ENCODE assay signal across 23 cellular contexts in the genomic region with DNA sequence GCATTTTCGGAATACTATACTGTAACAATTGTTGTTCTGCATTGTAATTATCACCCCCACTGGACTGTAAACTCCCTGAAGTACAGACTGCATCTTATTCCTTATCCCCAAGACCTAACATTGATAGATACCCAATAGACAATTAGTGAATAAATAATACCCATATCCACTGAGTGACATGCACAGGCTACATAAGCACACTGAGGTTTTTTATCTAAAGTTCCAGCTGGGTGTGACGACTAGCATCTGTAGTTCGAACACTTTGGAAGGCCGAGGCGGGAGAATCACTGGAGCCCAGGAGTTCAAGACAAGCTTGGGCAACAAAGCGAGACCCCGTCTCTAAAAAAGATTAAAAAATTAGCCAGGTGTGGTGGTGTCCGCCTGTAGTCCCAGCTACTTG. TPM values are rescaled to one million over a fixed set of nuclear protein-coding genes. Genes with fewer than 3 reads are reported as not detected.
DNase-seq lines count a peak whose midpoint lies in the region; ATAC-seq and TF ChIP-seq lines count a peak whose summit lies in the region.
"Had no signal": no experiment of that assay in that cellular context is flagged by ENCODE, and none has a peak within 500 bp of the region (broad histone marks: within the 10 kb centered on the region; RNA-seq: fewer than 3 reads in every experiment).

No MANE protein-coding gene starts in this region.

- H3K9me3 ChIP-seq in BLaER1 = peaks cover 5% of the 10 kb centered on the region; the same call in 1 of the 2 replicates
- no peaks in the 10 kb centered on the region for H3K9me3 ChIP-seq in upper lobe of left lung
- H3K9me3 ChIP-seq: pancreas had no signal

- no peaks in the 10 kb centered on the region for H3K9me3 Mint-ChIP-seq in HFFc6
- H3K9me3 Mint-ChIP-seq in WTC11 = no peaks in the 10 kb centered on the region
- no peaks in the 10 kb centered on the region for H3K9me3 Mint-ChIP-seq in nephron
- H3K9me3 Mint-ChIP-seq: activated B cell treated with CpG ODN at 0.5 μM for 24 hours; T-helper 1 cell treated with Interleukin-12 subunit alpha and Interleukin-12 subunit beta and Interleukin-4 antibody, amounts not matched to agents 30 μg/mL and 1 μg/mL, for 36 hours had no signal

- H3K9ac ChIP-seq in BLaER1 = peak overlapping the region; percentile 99; the same call in 1 of the 2 replicates

- no peak overlapping the region for H3K27ac ChIP-seq in BLaER1
- H3K27ac ChIP-seq in upper lobe of left lung = no peak overlapping the region
- H3K27ac ChIP-seq: skin epidermis had no signal

- H3K4me1 ChIP-seq in BLaER1 (peaks cover 25% of the 10 kb centered on the region), upper lobe of left lung (peaks cover 16 to 32% (median 25%) of the 10 kb centered on the region in 4 donors)

- peak overlapping the region; percentile 94 for H3K4me2 ChIP-seq in BLaER1

- no peaks in the 10 kb centered on the region for H3K27me3 ChIP-seq in BLaER1
- no peaks in the 10 kb centered on the region for H3K27me3 ChIP-seq in upper lobe of left lung
- H3K27me3 ChIP-seq: pancreas had no signal

- H3K27me3 Mint-ChIP-seq in HFFc6 (ENCODE audit: insufficient read depth) = peaks cover 2% of the 10 kb centered on the region; the same call in 1 of the 2 replicates
- no peaks in the 10 kb centered on the region for H3K27me3 Mint-ChIP-seq in WTC11 (ENCODE audit: low read depth)
- no peaks in the 10 kb centered on the region for H3K27me3 Mint-ChIP-seq in nephron (ENCODE audit: low read depth)
- H3K27me3 Mint-ChIP-seq: activated B cell treated with CpG ODN at 0.5 μM for 24 hours had no signal

- H3K4me1 Mint-ChIP-seq in HFFc6 (ENCODE audit: low read depth) (peaks cover 58% of the 10 kb centered on the region), WTC11 (peaks cover 50% of the 10 kb centered on the region), nephron (peaks cover 42% of the 10 kb centered on the region)

- H3K4me3 Mint-ChIP-seq in HFFc6 (peak overlapping the region; percentile 8; the same call in 1 of the 2 replicates), WTC11 (peak overlapping the region; percentile 96), nephron (peak overlapping the region; percentile 14 to 33 (median 31))

- H3K27ac Mint-ChIP-seq in HFFc6 = no peak overlapping the region
- peak overlapping the region; percentile 6; the same call in 1 of the 2 replicates for H3K27ac Mint-ChIP-seq in WTC11
- peak overlapping the region in 1 of 3 experiments; percentile 2 for H3K27ac Mint-ChIP-seq in nephron
- H3K27ac Mint-ChIP-seq: activated B cell treated with CpG ODN at 0.5 μM for 24 hours; T-helper 1 cell treated with Interleukin-12 subunit alpha and Interleukin-12 subunit beta and Interleukin-4 antibody, amounts not matched to agents 30 μg/mL and 1 μg/mL, for 36 hours had no signal

- TF ChIP-seq EP300 in upper lobe of left lung (IDR thresholded peaks at IDR 0.05) = no peak

- WGBS in upper lobe of left lung, 2 donors = 97 to 99% methylated on average over 8 of the region's 8 CpGs

- ATAC-seq in WTC11 = no peak
- ATAC-seq in upper lobe of left lung (ENCODE audit: low FRiP score in 2 of 2) = no peak
- ATAC-seq in HG03342 (IDR thresholded peaks at IDR 0.05; ENCODE audit: unreplicated experiment) = no peak
- ATAC-seq: left colon, pancreas had no signal

- TF ChIP-seq CTCF in HFFc6 (IDR thresholded peaks at IDR 0.05) (no peak), WTC11 (IDR thresholded peaks at IDR 0.05) (no peak), nephron (IDR thresholded peaks at IDR 0.05; ENCODE audit: unreplicated experiment in 3 of 3) (no peak), upper lobe of left lung (IDR thresholded peaks at IDR 0.05) (no peak)

- H3K36me3 Mint-ChIP-seq in HFFc6 (ENCODE audit: low read depth) (peaks cover 18% of the 10 kb centered on the region), WTC11 (no peaks in the 10 kb centered on the region), nephron (ENCODE audit: low read depth) (peaks cover 18% of the 10 kb centered on the region)

- TF ChIP-seq POLR2A in upper lobe of left lung (IDR thresholded peaks at IDR 0.05) = no peak

- CTCF ChIA-PET in WTC11 (lab: Charles Lee) = interaction anchor here (0.5 to 1.4 kb wide), 2 partner anchors 146 to 207 kb away, joined by 4 to 5 read pairs; a partner anchor contains a TSS

- POLR2A ChIA-PET in WTC11 (lab: Charles Lee) = no interaction called here

- H3K36me3 ChIP-seq in BLaER1 (peaks cover 37% of the 10 kb centered on the region; the same call in 1 of the 2 replicates), upper lobe of left lung (no peaks in the 10 kb centered on the region)
- H3K36me3 ChIP-seq: pancreas had no signal

- H3K4me3 ChIP-seq in BLaER1 (peak overlapping the region; percentile 99), upper lobe of left lung (no peak overlapping the region)
- H3K4me3 ChIP-seq: skin epidermis had no signal

- DNase-seq in HFFc6 (no peak), WTC11 (ENCODE audit: low spot score) (no peak), DMS 273 treated with DMSO at 0.1 percent for 48 hours (lab: John Stamatoyannopoulos, UW) (no peak), NCI-H2107 (lab: John Stamatoyannopoulos, UW) (no peak), upper lobe of left lung (no peak)
- DNase-seq: activated B cell treated with CpG ODN at 0.5 μM for 24 hours; activated CD8-positive, alpha-beta memory T cell treated with anti-CD3 and anti-CD28 coated beads for 24 hours; activated effector memory CD4-positive, alpha-beta T cell treated with anti-CD3 and anti-CD28 coated beads, Interleukin-2, amount 50 U/mL, for 16 hours; aorta; Calu3; foreskin fibroblast; GF-D8; left colon; NCI-H1694 treated with DMSO at 0.1 percent for 48 hours; NCI-H446 treated with DMSO at 0.1 percent for 48 hours; pancreas; stimulated activated CD4-positive, alpha-beta T cell treated with anti-CD3 and anti-CD28 coated beads, Interleukin-4, amount 100 ng/mL, for 24 hours; substantia nigra had no signal

- peaks cover 72% of the 10 kb centered on the region for H4K20me1 ChIP-seq in BLaER1

TF ChIP-seq in WTC11, 78 proteins besides CTCF, POLR2A, EP300 and RAD21 (continues in another document):
- TF ChIP-seq JAZF1 (CRISPR knock-in tag; IDR thresholded peaks at IDR 0.05) = no peak
- TF ChIP-seq, protein P1, sequence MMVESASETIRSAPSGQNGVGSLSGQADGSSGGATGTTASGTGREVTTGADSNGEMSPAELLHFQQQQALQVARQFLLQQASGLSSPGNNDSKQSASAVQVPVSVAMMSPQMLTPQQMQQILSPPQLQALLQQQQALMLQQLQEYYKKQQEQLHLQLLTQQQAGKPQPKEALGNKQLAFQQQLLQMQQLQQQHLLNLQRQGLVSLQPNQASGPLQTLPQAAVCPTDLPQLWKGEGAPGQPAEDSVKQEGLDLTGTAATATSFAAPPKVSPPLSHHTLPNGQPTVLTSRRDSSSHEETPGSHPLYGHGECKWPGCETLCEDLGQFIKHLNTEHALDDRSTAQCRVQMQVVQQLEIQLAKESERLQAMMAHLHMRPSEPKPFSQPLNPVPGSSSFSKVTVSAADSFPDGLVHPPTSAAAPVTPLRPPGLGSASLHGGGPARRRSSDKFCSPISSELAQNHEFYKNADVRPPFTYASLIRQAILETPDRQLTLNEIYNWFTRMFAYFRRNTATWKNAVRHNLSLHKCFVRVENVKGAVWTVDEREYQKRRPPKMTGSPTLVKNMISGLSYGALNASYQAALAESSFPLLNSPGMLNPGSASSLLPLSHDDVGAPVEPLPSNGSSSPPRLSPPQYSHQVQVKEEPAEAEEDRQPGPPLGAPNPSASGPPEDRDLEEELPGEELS (CRISPR knock-in tag; IDR thresholded peaks at IDR 0.05) = no peak
- TF ChIP-seq JUN (CRISPR knock-in tag; IDR thresholded peaks at IDR 0.05) = no peak
- no peak for TF ChIP-seq CREM (CRISPR knock-in tag; IDR thresholded peaks at IDR 0.05)
- TF ChIP-seq, protein P2, sequence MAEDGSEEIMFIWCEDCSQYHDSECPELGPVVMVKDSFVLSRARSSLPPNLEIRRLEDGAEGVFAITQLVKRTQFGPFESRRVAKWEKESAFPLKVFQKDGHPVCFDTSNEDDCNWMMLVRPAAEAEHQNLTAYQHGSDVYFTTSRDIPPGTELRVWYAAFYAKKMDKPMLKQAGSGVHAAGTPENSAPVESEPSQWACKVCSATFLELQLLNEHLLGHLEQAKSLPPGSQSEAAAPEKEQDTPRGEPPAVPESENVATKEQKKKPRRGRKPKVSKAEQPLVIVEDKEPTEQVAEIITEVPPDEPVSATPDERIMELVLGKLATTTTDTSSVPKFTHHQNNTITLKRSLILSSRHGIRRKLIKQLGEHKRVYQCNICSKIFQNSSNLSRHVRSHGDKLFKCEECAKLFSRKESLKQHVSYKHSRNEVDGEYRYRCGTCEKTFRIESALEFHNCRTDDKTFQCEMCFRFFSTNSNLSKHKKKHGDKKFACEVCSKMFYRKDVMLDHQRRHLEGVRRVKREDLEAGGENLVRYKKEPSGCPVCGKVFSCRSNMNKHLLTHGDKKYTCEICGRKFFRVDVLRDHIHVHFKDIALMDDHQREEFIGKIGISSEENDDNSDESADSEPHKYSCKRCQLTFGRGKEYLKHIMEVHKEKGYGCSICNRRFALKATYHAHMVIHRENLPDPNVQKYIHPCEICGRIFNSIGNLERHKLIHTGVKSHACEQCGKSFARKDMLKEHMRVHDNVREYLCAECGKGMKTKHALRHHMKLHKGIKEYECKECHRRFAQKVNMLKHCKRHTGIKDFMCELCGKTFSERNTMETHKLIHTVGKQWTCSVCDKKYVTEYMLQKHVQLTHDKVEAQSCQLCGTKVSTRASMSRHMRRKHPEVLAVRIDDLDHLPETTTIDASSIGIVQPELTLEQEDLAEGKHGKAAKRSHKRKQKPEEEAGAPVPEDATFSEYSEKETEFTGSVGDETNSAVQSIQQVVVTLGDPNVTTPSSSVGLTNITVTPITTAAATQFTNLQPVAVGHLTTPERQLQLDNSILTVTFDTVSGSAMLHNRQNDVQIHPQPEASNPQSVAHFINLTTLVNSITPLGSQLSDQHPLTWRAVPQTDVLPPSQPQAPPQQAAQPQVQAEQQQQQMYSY (CRISPR knock-in tag; IDR thresholded peaks at IDR 0.05) = no peak
- TF ChIP-seq, protein P3, sequence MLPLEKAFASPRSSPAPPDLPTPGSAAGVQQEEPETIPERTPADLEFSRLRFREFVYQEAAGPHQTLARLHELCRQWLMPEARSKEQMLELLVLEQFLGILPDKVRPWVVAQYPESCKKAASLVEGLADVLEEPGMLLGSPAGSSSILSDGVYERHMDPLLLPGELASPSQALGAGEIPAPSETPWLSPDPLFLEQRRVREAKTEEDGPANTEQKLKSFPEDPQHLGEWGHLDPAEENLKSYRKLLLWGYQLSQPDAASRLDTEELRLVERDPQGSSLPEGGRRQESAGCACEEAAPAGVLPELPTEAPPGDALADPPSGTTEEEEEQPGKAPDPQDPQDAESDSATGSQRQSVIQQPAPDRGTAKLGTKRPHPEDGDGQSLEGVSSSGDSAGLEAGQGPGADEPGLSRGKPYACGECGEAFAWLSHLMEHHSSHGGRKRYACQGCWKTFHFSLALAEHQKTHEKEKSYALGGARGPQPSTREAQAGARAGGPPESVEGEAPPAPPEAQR (CRISPR knock-in tag; IDR thresholded peaks at IDR 0.05) = no peak
- TF ChIP-seq CBFB (CRISPR knock-in tag; IDR thresholded peaks at IDR 0.05; ENCODE audit: low read depth) = no peak
- no peak for TF ChIP-seq SP1 (CRISPR knock-in tag; conservative IDR thresholded peaks at IDR 0.05)

RNA-seq across cellular contexts. Expression of a gene that starts 2.5 kb away (rescaled TPM):
- 10 to 100 TPM; 57.2 to 74.4 (median 65.6) TPM for total RNA-seq in HFFc6 (2021; fragmentation: NEBNext Ultra II Directional; extraction: Animal tissue kit (Norgen Biotek cat#: 25700))
- total RNA-seq in WTC11 (2021) (44.2 to 47.6 TPM (median 44.4 TPM) in 3 replicates), upper lobe of left lung (10 to 100 TPM; 14.2 to 51.3 (median 29.1) TPM)

Comparison
In these comparisons a context has a peak if more than half of its experiments do, and no peak if none do; other contexts are left out.
1. H3K4me3 Mint-ChIP-seq: peak in every context shown above with its lines; median percentile 96 in WTC11; 31 in nephron; 8 in HFFc6.